ENCODE assay signal across 1 cellular context in the genomic region with DNA sequence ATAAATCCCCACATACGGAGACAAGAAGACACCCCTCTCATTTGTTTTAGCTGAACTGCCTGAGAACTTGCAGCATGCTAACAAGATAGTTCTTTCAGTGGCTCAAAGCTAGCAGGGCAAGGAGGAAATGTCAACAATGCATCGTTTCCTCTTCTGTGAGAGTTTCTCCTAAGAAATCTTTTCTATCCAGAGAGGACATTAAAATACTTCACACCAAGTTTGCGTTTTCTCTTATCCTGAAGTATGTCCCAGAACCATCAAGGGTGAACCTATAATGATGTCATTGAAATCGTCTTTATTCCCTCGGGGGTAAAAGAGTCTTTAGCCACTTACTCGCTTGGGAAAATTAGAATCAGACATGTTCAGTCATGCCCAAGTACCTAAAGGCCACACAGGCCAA.
TF ChIP-seq lines count a peak whose summit lies in the region.

No MANE protein-coding gene starts in this region.

TF ChIP-seq in A549, 52 proteins besides CTCF, POLR2A, EP300 and RAD21:
- TF ChIP-seq MAZ (IDR thresholded peaks at IDR 0.05; ENCODE audit: borderline replicate concordance, low read depth, low read length) (no peak), MYC (IDR thresholded peaks at IDR 0.05; ENCODE audit: borderline replicate concordance, low read length) (no peak), CBX2 (IDR thresholded peaks at IDR 0.05; ENCODE audit: borderline replicate concordance, low read depth) (no peak), JUNB (IDR thresholded peaks at IDR 0.05) (no peak), CBX8 (IDR thresholded peaks at IDR 0.05) (no peak), NFE2L2 (conservative IDR thresholded peaks at IDR 0.05; ENCODE audit: low read length) (no peak), ESRRA (IDR thresholded peaks at IDR 0.05; ENCODE audit: borderline replicate concordance, low read length) (no peak), HOXB13 (CRISPR knock-in tag; IDR thresholded peaks at IDR 0.05; ENCODE audit: low read depth) (no peak), MAFK (IDR thresholded peaks at IDR 0.05; ENCODE audit: partially characterized antibody) (no peak), RARB (CRISPR knock-in tag; IDR thresholded peaks at IDR 0.05) (no peak), KDM1A (IDR thresholded peaks at IDR 0.05; ENCODE audit: low read depth) (no peak), ZNF302 (CRISPR knock-in tag; IDR thresholded peaks at IDR 0.05) (no peak), BHLHE40 (IDR thresholded peaks at IDR 0.05; ENCODE audit: low read depth, low read length) (no peak), NPAS2 (CRISPR knock-in tag; IDR thresholded peaks at IDR 0.05; ENCODE audit: borderline replicate concordance) (no peak), FOXS1 (CRISPR knock-in tag; IDR thresholded peaks at IDR 0.05) (no peak), SMC3 (IDR thresholded peaks at IDR 0.05) (no peak)
- TF ChIP-seq, protein P1, sequence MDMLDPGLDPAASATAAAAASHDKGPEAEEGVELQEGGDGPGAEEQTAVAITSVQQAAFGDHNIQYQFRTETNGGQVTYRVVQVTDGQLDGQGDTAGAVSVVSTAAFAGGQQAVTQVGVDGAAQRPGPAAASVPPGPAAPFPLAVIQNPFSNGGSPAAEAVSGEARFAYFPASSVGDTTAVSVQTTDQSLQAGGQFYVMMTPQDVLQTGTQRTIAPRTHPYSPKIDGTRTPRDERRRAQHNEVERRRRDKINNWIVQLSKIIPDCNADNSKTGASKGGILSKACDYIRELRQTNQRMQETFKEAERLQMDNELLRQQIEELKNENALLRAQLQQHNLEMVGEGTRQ (IDR thresholded peaks at IDR 0.05): no peak
- TF ChIP-seq, protein P2, sequence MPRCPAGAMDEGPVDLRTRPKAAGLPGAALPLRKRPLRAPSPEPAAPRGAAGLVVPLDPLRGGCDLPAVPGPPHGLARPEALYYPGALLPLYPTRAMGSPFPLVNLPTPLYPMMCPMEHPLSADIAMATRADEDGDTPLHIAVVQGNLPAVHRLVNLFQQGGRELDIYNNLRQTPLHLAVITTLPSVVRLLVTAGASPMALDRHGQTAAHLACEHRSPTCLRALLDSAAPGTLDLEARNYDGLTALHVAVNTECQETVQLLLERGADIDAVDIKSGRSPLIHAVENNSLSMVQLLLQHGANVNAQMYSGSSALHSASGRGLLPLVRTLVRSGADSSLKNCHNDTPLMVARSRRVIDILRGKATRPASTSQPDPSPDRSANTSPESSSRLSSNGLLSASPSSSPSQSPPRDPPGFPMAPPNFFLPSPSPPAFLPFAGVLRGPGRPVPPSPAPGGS (IDR thresholded peaks at IDR 0.05): no peak
- TF ChIP-seq, protein P3, sequence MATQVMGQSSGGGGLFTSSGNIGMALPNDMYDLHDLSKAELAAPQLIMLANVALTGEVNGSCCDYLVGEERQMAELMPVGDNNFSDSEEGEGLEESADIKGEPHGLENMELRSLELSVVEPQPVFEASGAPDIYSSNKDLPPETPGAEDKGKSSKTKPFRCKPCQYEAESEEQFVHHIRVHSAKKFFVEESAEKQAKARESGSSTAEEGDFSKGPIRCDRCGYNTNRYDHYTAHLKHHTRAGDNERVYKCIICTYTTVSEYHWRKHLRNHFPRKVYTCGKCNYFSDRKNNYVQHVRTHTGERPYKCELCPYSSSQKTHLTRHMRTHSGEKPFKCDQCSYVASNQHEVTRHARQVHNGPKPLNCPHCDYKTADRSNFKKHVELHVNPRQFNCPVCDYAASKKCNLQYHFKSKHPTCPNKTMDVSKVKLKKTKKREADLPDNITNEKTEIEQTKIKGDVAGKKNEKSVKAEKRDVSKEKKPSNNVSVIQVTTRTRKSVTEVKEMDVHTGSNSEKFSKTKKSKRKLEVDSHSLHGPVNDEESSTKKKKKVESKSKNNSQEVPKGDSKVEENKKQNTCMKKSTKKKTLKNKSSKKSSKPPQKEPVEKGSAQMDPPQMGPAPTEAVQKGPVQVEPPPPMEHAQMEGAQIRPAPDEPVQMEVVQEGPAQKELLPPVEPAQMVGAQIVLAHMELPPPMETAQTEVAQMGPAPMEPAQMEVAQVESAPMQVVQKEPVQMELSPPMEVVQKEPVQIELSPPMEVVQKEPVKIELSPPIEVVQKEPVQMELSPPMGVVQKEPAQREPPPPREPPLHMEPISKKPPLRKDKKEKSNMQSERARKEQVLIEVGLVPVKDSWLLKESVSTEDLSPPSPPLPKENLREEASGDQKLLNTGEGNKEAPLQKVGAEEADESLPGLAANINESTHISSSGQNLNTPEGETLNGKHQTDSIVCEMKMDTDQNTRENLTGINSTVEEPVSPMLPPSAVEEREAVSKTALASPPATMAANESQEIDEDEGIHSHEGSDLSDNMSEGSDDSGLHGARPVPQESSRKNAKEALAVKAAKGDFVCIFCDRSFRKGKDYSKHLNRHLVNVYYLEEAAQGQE (IDR thresholded peaks at IDR 0.05): no peak
- TF ChIP-seq, protein P4, sequence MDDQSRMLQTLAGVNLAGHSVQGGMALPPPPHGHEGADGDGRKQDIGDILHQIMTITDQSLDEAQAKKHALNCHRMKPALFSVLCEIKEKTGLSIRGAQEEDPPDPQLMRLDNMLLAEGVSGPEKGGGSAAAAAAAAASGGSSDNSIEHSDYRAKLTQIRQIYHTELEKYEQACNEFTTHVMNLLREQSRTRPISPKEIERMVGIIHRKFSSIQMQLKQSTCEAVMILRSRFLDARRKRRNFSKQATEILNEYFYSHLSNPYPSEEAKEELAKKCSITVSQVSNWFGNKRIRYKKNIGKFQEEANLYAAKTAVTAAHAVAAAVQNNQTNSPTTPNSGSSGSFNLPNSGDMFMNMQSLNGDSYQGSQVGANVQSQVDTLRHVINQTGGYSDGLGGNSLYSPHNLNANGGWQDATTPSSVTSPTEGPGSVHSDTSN (IDR thresholded peaks at IDR 0.05): no peak
